Comparison of ENCODE assay signal across 22 cellular contexts in the genomic region with DNA sequence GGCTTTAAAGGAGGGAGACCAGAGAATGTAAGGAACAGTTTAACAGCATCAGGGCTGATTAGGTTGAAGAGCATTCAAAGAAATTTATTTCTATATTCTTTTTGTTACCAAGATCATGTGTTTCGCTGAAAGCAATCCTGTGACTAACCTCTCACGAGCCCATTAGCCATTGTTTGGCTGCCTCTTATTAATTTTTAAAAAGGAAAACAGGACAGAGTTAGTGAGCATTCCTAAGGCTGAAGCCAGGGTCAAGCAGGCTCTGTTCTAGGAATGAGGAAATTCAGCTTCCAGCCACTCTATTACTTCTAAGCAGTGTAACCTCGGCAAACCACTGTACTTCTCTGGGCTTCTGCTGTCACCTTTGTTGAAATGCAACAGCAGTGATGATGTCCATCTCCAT.
DNase-seq lines count a peak whose midpoint lies in the region; TF ChIP-seq lines count a peak whose summit lies in the region.
"Had no signal": no experiment of that assay in that cellular context is flagged by ENCODE, and none has a peak within 500 bp of the region (broad histone marks: within the 10 kb centered on the region; RNA-seq: fewer than 3 reads in every experiment).

No MANE protein-coding gene starts in this region.

- H3K9me3 Mint-ChIP-seq in Calu3 (ENCODE audit: low read depth, unreplicated experiment) = no peaks in the 10 kb centered on the region

- no peak overlapping the region for H3K27ac ChIP-seq in brain microvascular endothelial cell
- H3K27ac ChIP-seq: BLaER1 treated with 17β-estradiol and CSF1 and Interleukin-3, amounts not matched to agents 10 nM and 100 nM; SJCRH30 had no signal

- CTCF ChIA-PET in Calu3 (lab: Charles Lee) = no interaction called here

- no peaks in the 10 kb centered on the region for H3K36me3 ChIP-seq in brain microvascular endothelial cell (replicated peaks)
- H3K36me3 ChIP-seq: BLaER1 treated with 17β-estradiol and CSF1 and Interleukin-3, amounts not matched to agents 10 nM and 100 nM; SJCRH30 had no signal

- in situ Hi-C loops in brain microvascular endothelial cell (cut with HindIII; ENCODE audit: low pct_ligation_motif_present, low sequenced_read_pairs) = no loop called here

- DNase-seq in Calu3 (peak; percentile 2), HCEC 1CT (peak; percentile 10), foreskin melanocyte (peak; percentile 68), retinal pigment epithelial cell (ENCODE audit: low read depth) (peak; percentile 68), brain microvascular endothelial cell (no peak), D341Med (ENCODE audit: low spot score) (no peak), GM10266 (ENCODE audit: extremely low spot score) (no peak)
- DNase-seq: AML-193; CD4-positive, alpha-beta T cell; EL; GDM1; Karpas-422; NCI-H1105; NCI-H1436 treated with DMSO at 0.1 percent for 48 hours; NCI-H2029; NCI-H446; NCI-H524 treated with DMSO at 0.1 percent for 48 hours; NCI-H82; NK-92 treated with Interleukin-12 subunit alpha and Interleukin-12 subunit beta, amount 100 ng/mL, for 24 hours; PC-3; SJCRH30 had no signal

- no TSS peak for BruUV-seq in Calu3 (replicated peaks; lab: Mats Ljungman, UMichigan)

- H3K27ac Mint-ChIP-seq in Calu3 (ENCODE audit: unreplicated experiment) = no peak overlapping the region
- H3K27ac Mint-ChIP-seq: CD4-positive, alpha-beta T cell had no signal

- H3K27me3 Mint-ChIP-seq in Calu3 (ENCODE audit: unreplicated experiment) = no peaks in the 10 kb centered on the region

- intact Hi-C loops in Calu3 (cut with micrococcal nuclease; ENCODE audit: unreplicated experiment) = no loop called here

- no peaks in the 10 kb centered on the region for H3K27me3 ChIP-seq in brain microvascular endothelial cell (replicated peaks)
- H3K27me3 ChIP-seq: BLaER1 treated with 17β-estradiol and CSF1 and Interleukin-3, amounts not matched to agents 10 nM and 100 nM; SJCRH30 had no signal

- H3K4me1 Mint-ChIP-seq in Calu3 (ENCODE audit: low read depth, unreplicated experiment) = no peaks in the 10 kb centered on the region

- TF ChIP-seq CTCF in Calu3 (IDR thresholded peaks at IDR 0.05; ENCODE audit: unreplicated experiment) (no peak), retinal pigment epithelial cell (conservative IDR thresholded peaks at IDR 0.05; ENCODE audit: low read depth, low read length) (no peak), brain microvascular endothelial cell (IDR thresholded peaks at IDR 0.05; ENCODE audit: low read depth, low read length, missing control alignments) (no peak), GM10266 (IDR thresholded peaks at IDR 0.05; ENCODE audit: control insufficient read depth, insufficient read depth, low read depth, missing control alignments) (no peak)

- H3K4me3 ChIP-seq in retinal pigment epithelial cell (ENCODE audit: low read length) = no peak overlapping the region
- H3K4me3 ChIP-seq in brain microvascular endothelial cell (ENCODE audit: low read depth, low read length) = no peak overlapping the region
- H3K4me3 ChIP-seq: BLaER1 treated with 17β-estradiol and CSF1 and Interleukin-3, amounts not matched to agents 10 nM and 100 nM; SJCRH30 had no signal

- H3K4me3 Mint-ChIP-seq in Calu3 (ENCODE audit: low read depth, unreplicated experiment) = no peak overlapping the region
- H3K4me3 Mint-ChIP-seq: CD4-positive, alpha-beta T cell had no signal

- no peaks in the 10 kb centered on the region for H3K36me3 Mint-ChIP-seq in Calu3 (ENCODE audit: insufficient read depth, unreplicated experiment)

Comparison
In these comparisons a context has a peak if more than half of its experiments do, and no peak if none do; other contexts are left out.
1. DNase-seq: peak in Calu3 (single experiment), HCEC 1CT (single experiment), foreskin melanocyte (single experiment) and retinal pigment epithelial cell (single experiment); none in brain microvascular endothelial cell (single experiment), D341Med (single experiment) and GM10266 (single experiment).